ENCODE assay signal across 21 cellular contexts in genomic region chr13:111548301-111548700, GRCh38.
DNase-seq lines count a peak whose midpoint lies in the region; ATAC-seq and TF ChIP-seq lines count a peak whose summit lies in the region.
"Had no signal": no experiment of that assay in that cellular context is flagged by ENCODE, and none has a peak within 500 bp of the region (broad histone marks: within the 10 kb centered on the region; RNA-seq: fewer than 3 reads in every experiment).

No MANE protein-coding gene starts in this region.

- no peaks in the 10 kb centered on the region for H3K36me3 ChIP-seq in upper lobe of right lung
- H3K36me3 ChIP-seq: BE2C; BLaER1 treated with 17β-estradiol and CSF1 and Interleukin-3, amounts not matched to agents 10 nM and 100 nM had no signal

- no peaks in the 10 kb centered on the region for H3K36me3 Mint-ChIP-seq in chondrocyte (ENCODE audit: low read depth)
- H3K36me3 Mint-ChIP-seq: CD14-positive monocyte had no signal

- intact Hi-C loops in posterior vena cava (cut with DNase I) = no loop called here
- intact Hi-C loops in upper lobe of right lung (cut with DNase I) = no loop called here

- no peaks in the 10 kb centered on the region for H3K4me1 Mint-ChIP-seq in chondrocyte (ENCODE audit: low read depth)
- H3K4me1 Mint-ChIP-seq: CD14-positive monocyte; CD8-positive, alpha-beta memory T cell; GM23338; H9 had no signal

- DNase-seq in chondrocyte (ENCODE audit: low spot score) (peak; percentile 90), islet precursor cell (peak; percentile 34), posterior vena cava (ENCODE audit: low spot score) (peak; percentile 79), upper lobe of right lung (no peak), T-helper 1 cell (no peak)
- DNase-seq: 8988T; ACHN; AML-193; BE2C; CD4-positive, alpha-beta T cell; CD8-positive, alpha-beta memory T cell; DMS53; DMS79 treated with DMSO at 0.1 percent for 48 hours; GF-D8; H9 had no signal

- H3K27ac ChIP-seq in upper lobe of right lung = no peak overlapping the region
- H3K27ac ChIP-seq: A549; BLaER1 treated with 17β-estradiol and CSF1 and Interleukin-3, amounts not matched to agents 10 nM and 100 nM had no signal

- H3K9me3 ChIP-seq in upper lobe of right lung = no peaks in the 10 kb centered on the region
- H3K9me3 ChIP-seq: A549, BE2C had no signal

- H3K27ac Mint-ChIP-seq in chondrocyte (ENCODE audit: unreplicated experiment) = no peak overlapping the region
- H3K27ac Mint-ChIP-seq: CD14-positive monocyte; CD4-positive, alpha-beta T cell; CD8-positive, alpha-beta memory T cell; GM23338; H9 had no signal

- no peak overlapping the region for H3K4me3 ChIP-seq in upper lobe of right lung
- H3K4me3 ChIP-seq: A549; BLaER1 treated with 17β-estradiol and CSF1 and Interleukin-3, amounts not matched to agents 10 nM and 100 nM; GM23338 had no signal

- TF ChIP-seq CTCF in chondrocyte (IDR thresholded peaks at IDR 0.05) (no peak), upper lobe of right lung (IDR thresholded peaks at IDR 0.05) (no peak)

- ATAC-seq in upper lobe of right lung (no peak), HG03520 (IDR thresholded peaks at IDR 0.05; ENCODE audit: unreplicated experiment) (no peak)
- ATAC-seq: A549, GM23338, HCT116 had no signal

- no peaks in the 10 kb centered on the region for H3K4me1 ChIP-seq in upper lobe of right lung
- H3K4me1 ChIP-seq: A549, BE2C had no signal

- H3K27me3 Mint-ChIP-seq in chondrocyte (ENCODE audit: low read depth) = peaks cover 14% of the 10 kb centered on the region

- H3K9me3 Mint-ChIP-seq in chondrocyte (ENCODE audit: low read depth) = peaks cover 10% of the 10 kb centered on the region
- H3K9me3 Mint-ChIP-seq: GM23338, H9 had no signal

- H3K27me3 ChIP-seq in upper lobe of right lung = no peaks in the 10 kb centered on the region
- H3K27me3 ChIP-seq: BE2C; BLaER1 treated with 17β-estradiol and CSF1 and Interleukin-3, amounts not matched to agents 10 nM and 100 nM had no signal

- H3K4me3 Mint-ChIP-seq in chondrocyte (ENCODE audit: unreplicated experiment) = no peak overlapping the region
- H3K4me3 Mint-ChIP-seq: CD14-positive monocyte; CD4-positive, alpha-beta T cell; CD8-positive, alpha-beta memory T cell; GM23338; H9 had no signal

Comparison
In these comparisons a context has a peak if more than half of its experiments do, and no peak if none do; other contexts are left out.
1. DNase-seq: peak in chondrocyte (single experiment), islet precursor cell (single experiment) and posterior vena cava (single experiment); none in upper lobe of right lung (single experiment) and T-helper 1 cell (0 of 5).